In the genomic region with DNA sequence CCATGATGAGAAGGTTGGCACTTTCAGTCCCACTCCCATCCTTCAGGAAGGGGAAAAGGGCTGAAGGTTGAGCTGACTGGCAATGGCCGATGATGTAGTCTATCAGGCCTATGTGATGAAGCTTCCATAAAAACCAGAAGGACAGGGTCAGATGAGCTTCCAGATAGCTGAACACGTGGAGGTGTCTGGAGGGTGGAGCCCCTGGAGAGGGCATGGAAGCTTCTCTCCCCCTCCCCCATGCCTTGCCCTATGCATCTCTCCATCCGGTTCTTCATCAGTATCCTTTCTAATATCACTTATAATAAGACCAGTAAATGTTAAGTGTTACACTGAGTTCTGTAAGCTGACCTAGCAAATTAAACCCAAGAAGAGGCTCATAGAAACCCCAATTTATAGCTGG, we compare ENCODE assay signal across 23 cellular contexts. TPM values are rescaled to one million over a fixed set of nuclear protein-coding genes. Genes with fewer than 3 reads are reported as not detected.
DNase-seq lines count a peak whose midpoint lies in the region; ATAC-seq, FAIRE-seq and TF ChIP-seq lines count a peak whose summit lies in the region.
"Had no signal": no experiment of that assay in that cellular context is flagged by ENCODE, and none has a peak within 500 bp of the region (broad histone marks: within the 10 kb centered on the region; RNA-seq: fewer than 3 reads in every experiment).

No MANE protein-coding gene starts in this region.

- H3K4me3 ChIP-seq in left ventricle myocardium inferior (no peak overlapping the region), mucosa of descending colon (no peak overlapping the region), left lung (no peak overlapping the region)
- H3K4me3 ChIP-seq: esophagus muscularis mucosa, gastrocnemius medialis, MG63, psoas muscle had no signal

- H3K4me1 ChIP-seq in left ventricle myocardium inferior (peaks cover 55% of the 10 kb centered on the region), mucosa of descending colon (ENCODE audit: low read depth) (no peaks in the 10 kb centered on the region), left lung (peaks cover 6 to 12% of the 10 kb centered on the region in 2 donors)

- no peaks in the 10 kb centered on the region for H3K27me3 Mint-ChIP-seq in activated T-helper 17 cell treated with anti-CD3 and anti-CD28 coated beads, Interleukin-2, amount 50 U/mL, for 72 hours
- H3K27me3 Mint-ChIP-seq in Calu3 (ENCODE audit: unreplicated experiment), result no peaks in the 10 kb centered on the region
- H3K27me3 Mint-ChIP-seq: activated CD4-positive, alpha-beta T cell treated with anti-CD3 and anti-CD28 coated beads, Interleukin-2, amount 10 ng/mL, durations not matched to agents 7 days and 5 days had no signal

- H3K36me3 Mint-ChIP-seq in activated T-helper 17 cell treated with anti-CD3 and anti-CD28 coated beads, Interleukin-2, amount 50 U/mL, for 72 hours (ENCODE audit: low read depth), result peaks cover 51% of the 10 kb centered on the region
- peaks cover 8% of the 10 kb centered on the region for H3K36me3 Mint-ChIP-seq in Calu3 (ENCODE audit: insufficient read depth, unreplicated experiment)

- H3K9me3 Mint-ChIP-seq in activated T-helper 17 cell treated with anti-CD3 and anti-CD28 coated beads, Interleukin-2, amount 50 U/mL, for 72 hours, result no peaks in the 10 kb centered on the region
- H3K9me3 Mint-ChIP-seq in Calu3 (ENCODE audit: low read depth, unreplicated experiment), result no peaks in the 10 kb centered on the region
- H3K9me3 Mint-ChIP-seq: activated CD4-positive, alpha-beta T cell treated with anti-CD3 and anti-CD28 coated beads, Interleukin-2, amount 10 ng/mL, durations not matched to agents 7 days and 5 days; brain had no signal

- H3K36me3 ChIP-seq in left ventricle myocardium inferior (peaks cover 28% of the 10 kb centered on the region), mucosa of descending colon (ENCODE audit: low read depth) (no peaks in the 10 kb centered on the region), left lung (peaks cover 0 to 41% of the 10 kb centered on the region in 2 donors)

- H3K27me3 ChIP-seq in left ventricle myocardium inferior (ENCODE audit: low read depth) (no peaks in the 10 kb centered on the region), left lung (no peaks in the 10 kb centered on the region)
- H3K27me3 ChIP-seq: esophagus muscularis mucosa, gastrocnemius medialis, MG63 had no signal

- ATAC-seq in Right ventricle myocardium inferior (no peak), mucosa of descending colon (peak; percentile 15), left lung (no peak)
- no peak for ATAC-seq in activated T-helper 17 cell treated with anti-CD3 and anti-CD28 coated beads, Interleukin-2, amount 50 U/mL, for 72 hours (replicated peaks)
- ATAC-seq: gastrocnemius medialis, psoas muscle, SK-N-SH treated with all-trans-retinoic acid at 6 μM for 48 hours had no signal

- H3K9me3 ChIP-seq in left ventricle myocardium inferior (replicated peaks) (no peaks in the 10 kb centered on the region), mucosa of descending colon (no peaks in the 10 kb centered on the region), left lung (no peaks in the 10 kb centered on the region)
- H3K9me3 ChIP-seq: esophagus muscularis mucosa, gastrocnemius medialis, MG63, psoas muscle had no signal

- TF ChIP-seq CTCF in left ventricle myocardium inferior (IDR thresholded peaks at IDR 0.05; ENCODE audit: borderline replicate concordance), result no peak
- no peak for TF ChIP-seq CTCF in mucosa of descending colon (IDR thresholded peaks at IDR 0.05)
- TF ChIP-seq CTCF in D721Med (IDR thresholded peaks at IDR 0.05; ENCODE audit: insufficient read depth, missing control alignments), result no peak
- no peak for TF ChIP-seq CTCF in Calu3 (IDR thresholded peaks at IDR 0.05; ENCODE audit: unreplicated experiment)
- TF ChIP-seq CTCF in left lung (IDR thresholded peaks at IDR 0.05), result no peak

- no peak overlapping the region for H3K4me3 Mint-ChIP-seq in activated T-helper 17 cell treated with anti-CD3 and anti-CD28 coated beads, Interleukin-2, amount 50 U/mL, for 72 hours
- no peak overlapping the region for H3K4me3 Mint-ChIP-seq in Calu3 (ENCODE audit: low read depth, unreplicated experiment)
- H3K4me3 Mint-ChIP-seq: activated CD4-positive, alpha-beta T cell treated with anti-CD3 and anti-CD28 coated beads, Interleukin-2, amount 10 ng/mL, durations not matched to agents 7 days and 5 days; brain had no signal

- H3K27ac Mint-ChIP-seq in activated T-helper 17 cell treated with anti-CD3 and anti-CD28 coated beads, Interleukin-2, amount 50 U/mL, for 72 hours, result peak overlapping the region; percentile 62
- H3K27ac Mint-ChIP-seq in Calu3 (ENCODE audit: unreplicated experiment), result no peak overlapping the region
- H3K27ac Mint-ChIP-seq: activated CD4-positive, alpha-beta T cell treated with anti-CD3 and anti-CD28 coated beads, Interleukin-2, amount 10 ng/mL, durations not matched to agents 7 days and 5 days had no signal

- CTCF ChIA-PET in Calu3 (lab: Charles Lee), result interaction anchor here (1.0 kb wide), 1 partner anchor 49 kb away, joined by 4 read pairs; no protein-coding TSS in a partner anchor

- H3K27ac ChIP-seq in left ventricle myocardium inferior (replicated peaks) (peak overlapping the region; percentile 85), left lung (no peak overlapping the region)
- H3K27ac ChIP-seq: esophagus muscularis mucosa, psoas muscle, VCaP had no signal

- no peak for FAIRE-seq in D721Med (lab: Jason Lieb, UNC)

- intact Hi-C loops in left ventricle myocardium inferior (cut with micrococcal nuclease), result loop anchor here (10.0 kb wide), 1 partner anchor 56 kb away; a partner anchor contains a TSS
- intact Hi-C loops in Right ventricle myocardium inferior (cut with DNase I), result no loop called here
- intact Hi-C loops in mucosa of descending colon (cut with DNase I, micrococcal nuclease), result no loop called here
- intact Hi-C loops in Calu3 (cut with micrococcal nuclease; ENCODE audit: unreplicated experiment), result no loop called here
- intact Hi-C loops in left lung (cut with DNase I), result no loop called here

- DNase-seq in left ventricle myocardium inferior (no peak), Right ventricle myocardium inferior (ENCODE audit: missing footprints) (no peak), mucosa of descending colon (no peak), D721Med (ENCODE audit: insufficient read length, low spot score) (no peak), Calu3 (no peak), left lung (no peak)
- DNase-seq: activated CD4-positive, alpha-beta T cell treated with anti-CD3 and anti-CD28 coated beads, Interleukin-2, amount 10 ng/mL, durations not matched to agents 7 days and 5 days; activated gamma-delta T cell; C1 segment of cervical spinal cord; EL; gastrocnemius medialis; HCEC 1CT; MG63; NCI-H1417; NCI-H2081; NCI-H774; psoas muscle; RPMI8226 had no signal

- peaks cover 8% of the 10 kb centered on the region for H3K4me1 Mint-ChIP-seq in activated T-helper 17 cell treated with anti-CD3 and anti-CD28 coated beads, Interleukin-2, amount 50 U/mL, for 72 hours
- H3K4me1 Mint-ChIP-seq in Calu3 (ENCODE audit: low read depth, unreplicated experiment), result peaks cover 2% of the 10 kb centered on the region

- BruUV-seq in Calu3 (replicated peaks; lab: Mats Ljungman, UMichigan), result no TSS peak

RNA-seq across cellular contexts. Expression of a gene that starts 32.6 kb away (rescaled TPM):
- 14.9 TPM for total RNA-seq in left ventricle myocardium inferior
- 15.2 TPM for total RNA-seq in Right ventricle myocardium inferior
- 10 to 100 TPM; 24.2 to 30.9 TPM for total RNA-seq in activated T-helper 17 cell treated with anti-CD3 and anti-CD28 coated beads, Interleukin-2, amount 50 U/mL, for 72 hours
- total RNA-seq in mucosa of descending colon, result 10 to 100 TPM; 15.5 to 23.6 (median 17.1) TPM
- 12.3 and 13.4 TPM in 2 replicates for total RNA-seq in Calu3 (2022)
- total RNA-seq in left lung, result 10 to 100 TPM; 17.3 to 19.0 TPM

RNA-seq across cellular contexts. Expression of a gene that starts 58.0 kb away (rescaled TPM):
- total RNA-seq in left ventricle myocardium inferior, result 37.1 TPM
- total RNA-seq in Right ventricle myocardium inferior, result 43.6 TPM
- 10 to 100 TPM; 45.4 to 57.9 TPM for total RNA-seq in activated T-helper 17 cell treated with anti-CD3 and anti-CD28 coated beads, Interleukin-2, amount 50 U/mL, for 72 hours
- total RNA-seq in mucosa of descending colon, result 100 to 1,000 TPM in 2 of 3 donors, 10 to 100 TPM in 1; 66.0 to 203 (median 103) TPM
- 69.5 and 71.1 TPM in 2 replicates for total RNA-seq in Calu3 (2022)
- total RNA-seq in left lung, result 100 to 1,000 TPM in 1 of 2 donors, 10 to 100 TPM in 1; 83.6 to 107 TPM
